In genomic region chr4:72295966-72296557, GRCh38 we compare ENCODE assay signal across 7 cellular contexts.
DNase-seq lines count a peak whose midpoint lies in the region; ATAC-seq and TF ChIP-seq lines count a peak whose summit lies in the region.

No MANE protein-coding gene starts in this region.

- H3K36me3 Mint-ChIP-seq in type B pancreatic cell = no peaks in the 10 kb centered on the region

- H3K27ac Mint-ChIP-seq in type B pancreatic cell = no peak overlapping the region

- H3K9me3 Mint-ChIP-seq in type B pancreatic cell = no peaks in the 10 kb centered on the region

- DNase-seq in GM12865 (ENCODE audit: low read depth) (peak; percentile 26), NAMALWA (ENCODE audit: low spot score) (peak; percentile 58), astrocyte of the hippocampus (ENCODE audit: low read depth, low spot score) (peak; percentile 73), iPS-NIHi11 (ENCODE audit: low spot score) (peak; percentile 55), type B pancreatic cell (ENCODE audit: extremely low spot score, unreplicated experiment) (no peak), T-helper 9 cell (no peak)

- peak; percentile 91 for ATAC-seq in GM21786 (IDR thresholded peaks at IDR 0.05; ENCODE audit: unreplicated experiment)

- peaks cover 4% of the 10 kb centered on the region for H3K4me1 Mint-ChIP-seq in type B pancreatic cell (ENCODE audit: unreplicated experiment)

- H3K4me3 ChIP-seq in GM12865 (ENCODE audit: low read depth, low read length) = no peak overlapping the region

- H3K4me3 Mint-ChIP-seq in type B pancreatic cell = no peak overlapping the region

- H3K27me3 Mint-ChIP-seq in type B pancreatic cell = no peaks in the 10 kb centered on the region

- TF ChIP-seq CTCF in GM12865 (IDR thresholded peaks at IDR 0.05; ENCODE audit: insufficient read depth, low read depth, low read length, missing control alignments) (peak; percentile 37), type B pancreatic cell (conservative IDR thresholded peaks at IDR 0.05) (peak; percentile 80)

Comparison
In these comparisons a context has a peak if more than half of its experiments do, and no peak if none do; other contexts are left out.
1. DNase-seq: peak in GM12865 (single experiment), NAMALWA (single experiment), astrocyte of the hippocampus (single experiment) and iPS-NIHi11 (single experiment); none in type B pancreatic cell (single experiment) and T-helper 9 cell (single experiment).